11 cellular contexts compared by ENCODE assay signal in the genomic region with DNA sequence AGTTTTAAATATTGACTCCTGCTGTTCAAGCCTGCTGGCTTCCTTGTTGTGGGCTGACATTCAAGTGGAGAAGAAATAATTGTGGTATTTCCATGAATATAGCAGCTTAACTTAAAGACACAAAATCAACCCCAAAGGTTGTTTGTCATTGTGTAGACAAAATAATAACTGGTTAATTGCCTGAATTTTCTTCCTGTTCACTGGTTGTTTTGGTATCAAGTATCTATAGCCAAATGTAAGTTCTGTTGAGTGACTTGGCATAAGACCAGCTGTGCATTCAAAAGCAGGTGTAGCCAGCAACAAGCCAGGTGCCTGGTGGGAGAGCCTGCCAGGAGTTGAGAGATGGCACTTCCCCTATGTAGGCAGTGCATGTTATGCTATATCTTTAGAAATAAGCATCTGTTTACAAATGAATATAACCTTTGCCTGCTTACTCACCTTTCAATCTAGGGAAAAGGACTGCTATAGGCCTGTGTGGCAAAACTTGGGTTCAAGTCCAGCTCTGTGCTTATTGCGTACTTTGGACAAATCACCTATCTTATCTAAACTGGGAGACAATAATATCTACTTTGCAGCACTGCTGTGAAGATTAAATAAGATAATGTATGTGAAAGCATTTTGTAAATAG.
A peak's percentile ranks its signal among the peaks of the same experiment; 100 is the strongest.
DNase-seq lines count a peak whose midpoint lies in the region; ATAC-seq lines count a peak whose summit lies in the region.
"Had no signal": no experiment of that assay in that cellular context is flagged by ENCODE, and none has a peak within 500 bp of the region (broad histone marks: within the 10 kb centered on the region; RNA-seq: fewer than 3 reads in every experiment).

No MANE protein-coding gene starts in this region.

- ATAC-seq in left colon (peak; percentile 62), GM19035 (IDR thresholded peaks at IDR 0.05; ENCODE audit: unreplicated experiment) (no peak), GM18519 (IDR thresholded peaks at IDR 0.05; ENCODE audit: low FRiP score, unreplicated experiment) (no peak)

- DNase-seq in DMS153 (lab: John Stamatoyannopoulos, UW): peak; percentile 93
- DNase-seq in NAMALWA (ENCODE audit: low spot score): peak; percentile 72
- DNase-seq in NCI-H510A treated with DMSO at 0.1 percent for 48 hours (lab: John Stamatoyannopoulos, UW): peak; percentile 95
- DNase-seq in left colon: no peak
- DNase-seq in stimulated activated CD4-positive, alpha-beta T cell treated with anti-CD3 and anti-CD28 coated beads, Interleukin-15, amount 100 ng/mL, for 24 hours: no peak
- no peak for DNase-seq in glomerular visceral epithelial cell (ENCODE audit: extremely low spot score)
- DNase-seq: activated T-cell treated with anti-CD3 and anti-CD28 coated beads, Interleukin-2, amount 50 U/mL, for 24 hours; brain microvascular endothelial cell; erythroblast had no signal

- intact Hi-C loops in left colon (cut with DNase I, micrococcal nuclease): no loop called here

Comparison
In these comparisons a context has a peak if more than half of its experiments do, and no peak if none do; other contexts are left out.
1. DNase-seq: peak in DMS153 (single experiment), NAMALWA (single experiment) and NCI-H510A treated with DMSO at 0.1 percent for 48 hours (single experiment); none in left colon (0 of 2), stimulated activated CD4-positive, alpha-beta T cell treated with anti-CD3 and anti-CD28 coated beads, Interleukin-15, amount 100 ng/mL, for 24 hours (single experiment) and glomerular visceral epithelial cell (single experiment).